In genomic region chr1:71817028-71817427, GRCh38 we compare ENCODE assay signal across 9 cellular contexts.
"Had no signal": no experiment of that assay in that cellular context is flagged by ENCODE, and none has a peak within 500 bp of the region (broad histone marks: within the 10 kb centered on the region; RNA-seq: fewer than 3 reads in every experiment).

No MANE protein-coding gene starts in this region.

- H3K9ac ChIP-seq: GM23248 had no signal

- H3K4me3 ChIP-seq: GM23248, K562 had no signal

- H3K27ac Mint-ChIP-seq: IgD-negative memory B cell had no signal

- ATAC-seq: HepG2, K562 had no signal

- H3K36me3 Mint-ChIP-seq: IgD-negative memory B cell had no signal

- FAIRE-seq: HepG2, K562 had no signal

- H3K27me3 Mint-ChIP-seq: IgD-negative memory B cell had no signal

- H2AFZ ChIP-seq: GM23248 had no signal

- H3K4me3 Mint-ChIP-seq: IgD-negative memory B cell had no signal

- H3K27ac ChIP-seq: GM23248, HL-60 had no signal

- DNase-seq: GM23248, H7, HCEC 1CT, Kasumi-1, KG1 had no signal
